ENCODE assay signal across 1 cellular context in genomic region chr12:123032736-123033391, GRCh38.
TF ChIP-seq lines count a peak whose summit lies in the region.

No MANE protein-coding gene starts in this region.

TF ChIP-seq in HEK293, 187 proteins besides CTCF, POLR2A, EP300 and RAD21 (continued from another document):
- no peak for TF ChIP-seq ZBTB10 (tag by site-specific recombination; IDR thresholded peaks at IDR 0.05)
- TF ChIP-seq ZNF776 (tag by site-specific recombination; IDR thresholded peaks at IDR 0.05; ENCODE audit: borderline replicate concordance) = no peak
- TF ChIP-seq SP7 (tag by site-specific recombination; IDR thresholded peaks at IDR 0.05) = 0 out of 2 replicates have a peak, but pooled peaks have one; percentile 26
- TF ChIP-seq ZEB2 (tag by site-specific recombination; IDR thresholded peaks at IDR 0.05) = no peak
- TF ChIP-seq ZSCAN23 (tag by site-specific recombination; IDR thresholded peaks at IDR 0.05) = no peak
- peak; percentile 30; the same call in 1 of the 2 replicates for TF ChIP-seq ZFHX2 (tag by site-specific recombination; conservative IDR thresholded peaks at IDR 0.05)
- peak; percentile 37 for TF ChIP-seq EGR2 (tag by site-specific recombination; IDR thresholded peaks at IDR 0.05; ENCODE audit: low read depth)
- no peak for TF ChIP-seq ZNF645 (tag by site-specific recombination; IDR thresholded peaks at IDR 0.05)
- no peak for TF ChIP-seq ZNF350 (tag by site-specific recombination; IDR thresholded peaks at IDR 0.05)
- TF ChIP-seq ZNF561 (tag by site-specific recombination; IDR thresholded peaks at IDR 0.05; ENCODE audit: borderline replicate concordance) = no peak
- no peak for TF ChIP-seq ZNF560 (tag by site-specific recombination; IDR thresholded peaks at IDR 0.05; ENCODE audit: borderline replicate concordance)
TF ChIP-seq in HEK293: peak in this region for 5.
